In the genomic region with DNA sequence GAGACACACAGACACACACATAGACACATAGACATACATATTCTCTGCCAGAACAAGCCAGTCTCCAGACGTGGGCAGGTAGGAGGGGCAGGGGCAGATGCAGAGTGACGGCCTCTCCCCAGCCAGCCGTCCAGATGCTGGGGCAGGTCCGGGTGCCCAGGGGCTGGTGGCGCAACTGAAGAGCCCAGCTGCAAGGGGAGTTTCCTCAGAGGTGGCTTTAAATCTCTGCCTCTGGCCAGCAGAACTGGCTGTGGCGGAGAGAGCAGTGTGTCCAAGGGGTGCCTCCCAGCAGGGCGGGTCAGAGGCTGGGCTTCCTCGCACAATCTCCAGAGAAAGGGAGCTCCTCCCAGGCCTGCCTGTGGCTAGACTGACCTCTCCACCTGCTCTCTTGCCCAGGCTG, we compare ENCODE assay signal across 16 cellular contexts. TPM values are rescaled to one million over a fixed set of nuclear protein-coding genes. Genes with fewer than 3 reads are reported as not detected.
DNase-seq lines count a peak whose midpoint lies in the region; ATAC-seq and TF ChIP-seq lines count a peak whose summit lies in the region.
"Had no signal": no experiment of that assay in that cellular context is flagged by ENCODE, and none has a peak within 500 bp of the region (broad histone marks: within the 10 kb centered on the region; RNA-seq: fewer than 3 reads in every experiment).

No MANE protein-coding gene starts in this region.

- peaks cover 2% of the 10 kb centered on the region for H3K27me3 Mint-ChIP-seq in neural progenitor cell (ENCODE audit: insufficient read depth, low read depth)

- no peaks in the 10 kb centered on the region for H4K20me1 ChIP-seq in neural progenitor cell (ENCODE audit: low read depth)

- H3K4me3 Mint-ChIP-seq in neural progenitor cell, result no peak overlapping the region
- H3K4me3 Mint-ChIP-seq: CD4-positive, alpha-beta T cell had no signal

- peaks cover 3% of the 10 kb centered on the region for H3K4me1 Mint-ChIP-seq in neural progenitor cell

- ATAC-seq in HG02973 (IDR thresholded peaks at IDR 0.05; ENCODE audit: unreplicated experiment), result no peak

- H3K4me2 ChIP-seq in neural progenitor cell, result no peak overlapping the region

- no peaks in the 10 kb centered on the region for H3K4me1 ChIP-seq in neural progenitor cell

- no peak overlapping the region for H3K4me3 ChIP-seq in choroid plexus epithelial cell (ENCODE audit: low read depth, low read length)
- no peak overlapping the region for H3K4me3 ChIP-seq in neural progenitor cell

- TF ChIP-seq CTCF in choroid plexus epithelial cell (conservative IDR thresholded peaks at IDR 0.05; ENCODE audit: low read depth, low read length) (no peak), neural progenitor cell (IDR thresholded peaks at IDR 0.05) (no peak)

- H3K36me3 ChIP-seq in neural progenitor cell, result no peaks in the 10 kb centered on the region

- no peak overlapping the region for H3K27ac ChIP-seq in neural progenitor cell

- H3K9me3 ChIP-seq in neural progenitor cell (ENCODE audit: low read depth), result no peaks in the 10 kb centered on the region

- H3K27ac Mint-ChIP-seq in neural progenitor cell, result no peak overlapping the region
- H3K27ac Mint-ChIP-seq: CD4-positive, alpha-beta T cell had no signal

- DNase-seq in ELF-1 (ENCODE audit: low read depth, low spot score), result peak; percentile 57
- DNase-seq in NCI-H146 (lab: John Stamatoyannopoulos, UW), result peak; percentile 64
- DNase-seq in choroid plexus epithelial cell (ENCODE audit: low read depth), result peak; percentile 31
- DNase-seq in neural progenitor cell (ENCODE audit: low spot score), result peak; percentile 52
- no peak for DNase-seq in NCI-H2171 (lab: John Stamatoyannopoulos, UW)
- DNase-seq in SK-N-DZ (ENCODE audit: low spot score), result no peak
- DNase-seq in DMS 273 (lab: John Stamatoyannopoulos, UW; ENCODE audit: unreplicated experiment), result no peak
- DNase-seq: activated CD4-positive, alpha-beta T cell treated with anti-CD3 and anti-CD28 coated beads, Interleukin-2, amount 50 U/mL, for 4 hours; activated effector memory CD4-positive, alpha-beta T cell treated with Interleukin-2 at 50 U/mL for 16 hours; CD4-positive, alpha-beta T cell; effector CD8-positive, alpha-beta T cell; NCI-H1694; substantia nigra had no signal

- no peak overlapping the region for H3K9ac ChIP-seq in neural progenitor cell

- no peaks in the 10 kb centered on the region for H3K79me2 ChIP-seq in neural progenitor cell (ENCODE audit: low read depth)

- H3K27me3 ChIP-seq in neural progenitor cell, result peaks cover 4% of the 10 kb centered on the region

- peaks cover 5% of the 10 kb centered on the region for H3K9me3 Mint-ChIP-seq in neural progenitor cell
- H3K9me3 Mint-ChIP-seq: CD4-positive, alpha-beta T cell had no signal

- H2AFZ ChIP-seq in neural progenitor cell (replicated peaks), result no peak overlapping the region

- peaks cover 25% of the 10 kb centered on the region for H3F3A ChIP-seq in neural progenitor cell (ENCODE audit: low read depth)

- H3K36me3 Mint-ChIP-seq in neural progenitor cell, result no peaks in the 10 kb centered on the region

RNA-seq across cellular contexts. Expression of gene GCGR, which starts 9.4 kb away (rescaled TPM):
- not detected in 2 replicates for total RNA-seq in neural progenitor cell (ENCODE audit: low replicate concordance)
- polyA plus RNA-seq in SK-N-DZ (2014; cell fraction: cytosol; rRNA removed), result 3.8 and 5.2 TPM in 2 replicates
- polyA plus RNA-seq in SK-N-DZ (2014; cell fraction: nucleus; rRNA removed), result 60.1 and 65.1 TPM in 2 replicates
- total RNA-seq: CD4-positive, alpha-beta T cell; skeletal muscle tissue had no signal
- polyA plus RNA-seq: neural cell had no signal

RNA-seq across cellular contexts. Expression of gene MCRIP1, which starts 38.6 kb away (rescaled TPM):
- total RNA-seq in neural progenitor cell (ENCODE audit: low replicate concordance), result 45.6 and 110 TPM in 2 replicates
- polyA plus RNA-seq in SK-N-DZ (2014; cell fraction: cytosol; rRNA removed), result 261 and 310 TPM in 2 replicates
- polyA plus RNA-seq in SK-N-DZ (2014; cell fraction: nucleus; rRNA removed), result 264 and 270 TPM in 2 replicates

RNA-seq across cellular contexts. Expression of gene PPP1R27, which starts 40.3 kb away (rescaled TPM):
- 0.12 TPM in 1 of 2 replicates, not detected in the other for total RNA-seq in neural progenitor cell (ENCODE audit: low replicate concordance)
- not detected in 2 replicates for polyA plus RNA-seq in SK-N-DZ (2014; cell fraction: cytosol; rRNA removed)
- not detected in 2 replicates for polyA plus RNA-seq in SK-N-DZ (2014; cell fraction: nucleus; rRNA removed)
- total RNA-seq: CD4-positive, alpha-beta T cell had no signal
- polyA plus RNA-seq: neural cell had no signal

Comparison
In these comparisons a context has a peak if more than half of its experiments do, and no peak if none do; other contexts are left out.
1. DNase-seq: peak in ELF-1 (single experiment), NCI-H146 (single experiment), choroid plexus epithelial cell (single experiment) and neural progenitor cell (single experiment); none in NCI-H2171 (single experiment), SK-N-DZ (single experiment) and DMS 273 (single experiment).